9 cellular contexts compared by ENCODE assay signal in genomic region chr7:141785711-141786552, GRCh38. TPM values are rescaled to one million over a fixed set of nuclear protein-coding genes. Genes with fewer than 3 reads are reported as not detected.
DNase-seq lines count a peak whose midpoint lies in the region; ATAC-seq and TF ChIP-seq lines count a peak whose summit lies in the region.
"Had no signal": no experiment of that assay in that cellular context is flagged by ENCODE, and none has a peak within 500 bp of the region (broad histone marks: within the 10 kb centered on the region; RNA-seq: fewer than 3 reads in every experiment).

No MANE protein-coding gene starts in this region.

- H3K36me3 Mint-ChIP-seq in CD4-positive, alpha-beta T cell (ENCODE audit: low read depth): peaks cover 20% of the 10 kb centered on the region

- CTCF ChIA-PET in CD4-positive, alpha-beta T cell (lab: Charles Lee): interaction anchor here (0.5 to 1.9 kb wide), 8 partner anchors 14 to 246 kb away, joined by 3 to 16 read pairs (median 3); no protein-coding TSS in a partner anchor

- peak in 1 of 10 experiments; percentile 20 for DNase-seq in CD4-positive, alpha-beta T cell
- DNase-seq in NCI-H2196 (lab: John Stamatoyannopoulos, UW; ENCODE audit: unreplicated experiment): peak; percentile 70
- peak; percentile 3 for DNase-seq in activated CD4-positive, alpha-beta T cell treated with anti-CD3 and anti-CD28 coated beads, Interleukin-2, amount 50 U/mL, for 1 hour
- DNase-seq in glomerular endothelial cell (ENCODE audit: extremely low read depth, low read depth, low spot score): peak; percentile 60
- DNase-seq in putamen (ENCODE audit: low spot score): peak; percentile 43
- no peak for DNase-seq in dedifferentiated amniotic fluid mesenchymal stem cell (ENCODE audit: extremely low spot score)

- no peaks in the 10 kb centered on the region for H3K9me3 Mint-ChIP-seq in CD4-positive, alpha-beta T cell

- no peaks in the 10 kb centered on the region for H3K4me1 Mint-ChIP-seq in CD4-positive, alpha-beta T cell (ENCODE audit: low read depth)

- no peaks in the 10 kb centered on the region for H3K27me3 Mint-ChIP-seq in CD4-positive, alpha-beta T cell

- H3K4me3 Mint-ChIP-seq in CD4-positive, alpha-beta T cell: no peak overlapping the region

- H3K27ac ChIP-seq in CD4-positive, alpha-beta T cell (ENCODE audit: low read depth, low read length): no peak overlapping the region

- POLR2A ChIA-PET in CD4-positive, alpha-beta T cell (lab: Charles Lee): interaction anchor here (0.7 to 0.8 kb wide), 2 partner anchors 48 to 131 kb away, joined by 3 to 5 read pairs; partner anchors contain the start of gene SSBP1

- H3K9me3 ChIP-seq in CD4-positive, alpha-beta T cell (ENCODE audit: control insufficient read depth, low read length): no peaks in the 10 kb centered on the region

- no peaks in the 10 kb centered on the region for H3K27me3 ChIP-seq in CD4-positive, alpha-beta T cell (ENCODE audit: control insufficient read depth, insufficient read depth, low read length)

- peak; percentile 55 for ATAC-seq in CD4-positive, alpha-beta T cell (ENCODE audit: poor library complexity)
- ATAC-seq in GM18519 (IDR thresholded peaks at IDR 0.05; ENCODE audit: low FRiP score, unreplicated experiment): peak; percentile 77
- peak; percentile 75 for ATAC-seq in HG03103 (IDR thresholded peaks at IDR 0.05; ENCODE audit: low read depth, unreplicated experiment)

- intact Hi-C loops in CD4-positive, alpha-beta T cell (cut with DNase I, micrococcal nuclease): loop anchor here (1.0 kb wide), 1 partner anchor 132 kb away; no protein-coding TSS in a partner anchor

- no peak overlapping the region for H3K27ac Mint-ChIP-seq in CD4-positive, alpha-beta T cell

- TF ChIP-seq CTCF in CD4-positive, alpha-beta T cell (IDR thresholded peaks at IDR 0.05): peak; percentile 84

RNA-seq across cellular contexts. Expression of gene TAS2R5, which starts 4.1 kb away (rescaled TPM):
- total RNA-seq in CD4-positive, alpha-beta T cell: under 1 TPM; 0.47 to 0.56 TPM
- total RNA-seq in glomerular endothelial cell: 0.34 and 1.1 TPM in 2 replicates

RNA-seq across cellular contexts. Expression of gene TAS2R4, which starts 9.5 kb away (rescaled TPM):
- total RNA-seq in CD4-positive, alpha-beta T cell: under 1 TPM; 0.16 to 0.17 TPM
- 0.29 and 0.58 TPM in 2 replicates for total RNA-seq in glomerular endothelial cell

RNA-seq across cellular contexts. Expression of gene TAS2R3, which starts 22.0 kb away (rescaled TPM):
- under 1 TPM; 0.25 to 0.31 TPM for total RNA-seq in CD4-positive, alpha-beta T cell
- 0.35 TPM in 1 of 2 replicates, not detected in the other for total RNA-seq in glomerular endothelial cell

RNA-seq across cellular contexts. Expression of gene SSBP1, which starts 47.8 kb away (rescaled TPM):
- total RNA-seq in CD4-positive, alpha-beta T cell: 100 to 1,000 TPM; 108 to 116 TPM
- total RNA-seq in glomerular endothelial cell: 164 and 250 TPM in 2 replicates

RNA-seq across cellular contexts. Expression of gene PRSS37, which starts 55.4 kb away (rescaled TPM):
- total RNA-seq in CD4-positive, alpha-beta T cell: not detected
- total RNA-seq in glomerular endothelial cell: not detected in 2 replicates
- total RNA-seq: T-helper 2 cell treated with Interferon-gamma antibody and Interleukin-4, amounts not matched to agents 100 ng/mL and 5 ng/mL, for 36 hours had no signal
